In genomic region chr6:10837997-10838793, GRCh38 we compare ENCODE assay signal across 8 cellular contexts. TPM values are rescaled to one million over a fixed set of nuclear protein-coding genes. Genes with fewer than 3 reads are reported as not detected.
A peak's percentile ranks its signal among the peaks of the same experiment; 100 is the strongest.
DNase-seq lines count a peak whose midpoint lies in the region; ATAC-seq and TF ChIP-seq lines count a peak whose summit lies in the region.

MAK (minus strand) TSS chr6:10838539; CDS start chr6:10830648, 7,891 bp downstream.

- peak within 1 kb of the TSS; percentile 77 for H3K4me3 Mint-ChIP-seq in activated T-helper 2 cell treated with anti-CD3 and anti-CD28 coated beads, Interferon-gamma antibody, Interleukin-2, Interleukin-4, amounts not matched to agents 10 μg/mL and 5 μg/mL and 100 μg/mL, durations not matched to agents 14 hours and 24 hours and 36 hours (ENCODE audit: low read depth)
- H3K4me3 Mint-ChIP-seq in nephron progenitor cell = peak within 1 kb of the TSS; percentile 87

- peaks cover 21% of the 10 kb centered on the region for H3K4me1 Mint-ChIP-seq in activated T-helper 2 cell treated with anti-CD3 and anti-CD28 coated beads, Interferon-gamma antibody, Interleukin-2, Interleukin-4, amounts not matched to agents 10 μg/mL and 5 μg/mL and 100 μg/mL, durations not matched to agents 14 hours and 24 hours and 36 hours (ENCODE audit: low read depth)
- peaks cover 21% of the 10 kb centered on the region for H3K4me1 Mint-ChIP-seq in nephron progenitor cell

- H3F3A ChIP-seq in DOHH2 (ENCODE audit: control insufficient read depth, insufficient read depth) = 0 out of 2 replicates have a peak, but pooled peaks cover 2% of the 10 kb centered on the region
- H3F3A ChIP-seq in GM23248 (ENCODE audit: insufficient read depth) = no peaks in the 10 kb centered on the region

- intact Hi-C loops in activated T-helper 2 cell treated with anti-CD3 and anti-CD28 coated beads, Interferon-gamma antibody, Interleukin-2, Interleukin-4, amounts not matched to agents 10 μg/mL and 5 μg/mL and 100 μg/mL, durations not matched to agents 14 hours and 24 hours and 36 hours (cut with micrococcal nuclease) = loop anchor here (1.0 to 5.0 kb wide), 7 partner anchors 43 to 433 kb away; partner anchors contain the start of genes C6orf52, PAK1IP1, SMIM13 and TMEM14B

- H3K9me3 ChIP-seq in DOHH2 (ENCODE audit: control insufficient read depth, insufficient read depth, low read length) = no peaks in the 10 kb centered on the region
- no peaks in the 10 kb centered on the region for H3K9me3 ChIP-seq in GM23248 (ENCODE audit: low read depth)

- peak within 1 kb of the TSS; percentile 73 for H3K4me3 ChIP-seq in DOHH2 (ENCODE audit: low read length)
- H3K4me3 ChIP-seq in GM23248 = peak within 1 kb of the TSS; percentile 74
- H3K4me3 ChIP-seq in fibroblast of the aortic adventitia (ENCODE audit: low read depth, low read length) = peak within 1 kb of the TSS; percentile 70

- peak within 1 kb of the TSS; percentile 85 for H3K4me2 ChIP-seq in DOHH2 (ENCODE audit: low read length)
- H3K4me2 ChIP-seq in GM23248 (ENCODE audit: unreplicated experiment) = peak within 1 kb of the TSS; percentile 80

- H3K27me3 ChIP-seq in DOHH2 (ENCODE audit: control insufficient read depth, low read length) (peaks cover 41% of the 10 kb centered on the region), GM23248 (replicated peaks; ENCODE audit: insufficient read depth) (peaks cover 30% of the 10 kb centered on the region)

- H4K20me1 ChIP-seq in DOHH2 (ENCODE audit: control insufficient read depth, insufficient read depth, low read depth, low read length) (no peaks in the 10 kb centered on the region), GM23248 (ENCODE audit: insufficient read depth) (no peaks in the 10 kb centered on the region)

- H3K36me3 ChIP-seq in DOHH2 (ENCODE audit: control insufficient read depth, low read length) = no peaks in the 10 kb centered on the region
- no peaks in the 10 kb centered on the region for H3K36me3 ChIP-seq in GM23248 (ENCODE audit: low read depth)

- peak within 1 kb of the TSS; percentile 64 for H3K9ac ChIP-seq in GM23248

- no peaks in the 10 kb centered on the region for H3K9me3 Mint-ChIP-seq in activated T-helper 2 cell treated with anti-CD3 and anti-CD28 coated beads, Interferon-gamma antibody, Interleukin-2, Interleukin-4, amounts not matched to agents 10 μg/mL and 5 μg/mL and 100 μg/mL, durations not matched to agents 14 hours and 24 hours and 36 hours
- H3K9me3 Mint-ChIP-seq in nephron progenitor cell = peaks cover 25% of the 10 kb centered on the region

- WGBS in GM23248 (ENCODE audit: low coverage in 1 of 2, low lambda C conversion rate in 2 of 2, missing lambda C conversion rate in 2 of 2), 2 experiments = 0 to 1% methylated on average over 39 to 51 of the region's 53 CpGs

- in situ Hi-C loops in GM23248 (cut with MboI) = no loop called here

- peak; percentile 85 for ATAC-seq in stimulated activated naive CD8-positive, alpha-beta T cell treated with anti-CD3 and anti-CD28 coated beads, Interleukin-15, Interleukin-2, amounts not matched to agents 100 U/mL and 50 U/mL, for 24 hours

- H3K4me1 ChIP-seq in DOHH2 (ENCODE audit: control insufficient read depth, low read length) (peaks cover 25% of the 10 kb centered on the region), GM23248 (ENCODE audit: insufficient read depth) (no peaks in the 10 kb centered on the region)

- peaks cover 25% of the 10 kb centered on the region for H3K27me3 Mint-ChIP-seq in activated T-helper 2 cell treated with anti-CD3 and anti-CD28 coated beads, Interferon-gamma antibody, Interleukin-2, Interleukin-4, amounts not matched to agents 10 μg/mL and 5 μg/mL and 100 μg/mL, durations not matched to agents 14 hours and 24 hours and 36 hours (ENCODE audit: low read depth)
- H3K27me3 Mint-ChIP-seq in nephron progenitor cell (ENCODE audit: low read depth, poor library complexity) = peaks cover 37% of the 10 kb centered on the region

- TF ChIP-seq CTCF in DOHH2 (IDR thresholded peaks at IDR 0.05; ENCODE audit: low read depth, low read length, poor library complexity, severe bottlenecking) = no peak
- TF ChIP-seq CTCF in fibroblast of the aortic adventitia (IDR thresholded peaks at IDR 0.05; ENCODE audit: insufficient read depth, low read length) = no peak
- no peak for TF ChIP-seq CTCF in nephron progenitor cell (IDR thresholded peaks at IDR 0.05)

- peak within 1 kb of the TSS; percentile 80 for H2AFZ ChIP-seq in GM23248

- H3K27ac Mint-ChIP-seq in activated T-helper 2 cell treated with anti-CD3 and anti-CD28 coated beads, Interferon-gamma antibody, Interleukin-2, Interleukin-4, amounts not matched to agents 10 μg/mL and 5 μg/mL and 100 μg/mL, durations not matched to agents 14 hours and 24 hours and 36 hours = peak within 1 kb of the TSS; percentile 98
- H3K27ac Mint-ChIP-seq in nephron progenitor cell = peak within 1 kb of the TSS; percentile 97

- no peak within 1 kb of the TSS for H3K27ac ChIP-seq in DOHH2 (ENCODE audit: low read depth, low read length)
- no peak within 1 kb of the TSS for H3K27ac ChIP-seq in GM23248

- DNase-seq in GM23248 = peak; percentile 82
- peak; percentile 67 to 73 for DNase-seq in Kasumi-1 (lab: John Stamatoyannopoulos, UW)
- DNase-seq in RPMI8226 = peak; percentile 96
- peak; percentile 86 for DNase-seq in activated T-helper 2 cell treated with anti-CD3 and anti-CD28 coated beads, Interferon-gamma antibody, Interleukin-2, Interleukin-4, amounts not matched to agents 10 μg/mL and 5 μg/mL and 100 μg/mL, durations not matched to agents 14 hours and 24 hours and 36 hours (ENCODE audit: low spot score)
- peak; percentile 47 for DNase-seq in fibroblast of the aortic adventitia (ENCODE audit: low read depth)
- peak; percentile 90 for DNase-seq in nephron progenitor cell
- DNase-seq in stimulated activated naive CD8-positive, alpha-beta T cell treated with anti-CD3 and anti-CD28 coated beads, Interleukin-15, Interleukin-2, amounts not matched to agents 100 U/mL and 50 U/mL, for 24 hours = peak; percentile 87

- H3K79me2 ChIP-seq in DOHH2 (ENCODE audit: control insufficient read depth, low read length) (no peaks in the 10 kb centered on the region), GM23248 (ENCODE audit: insufficient read depth) (no peaks in the 10 kb centered on the region)

- peaks cover 2% of the 10 kb centered on the region for H3K36me3 Mint-ChIP-seq in activated T-helper 2 cell treated with anti-CD3 and anti-CD28 coated beads, Interferon-gamma antibody, Interleukin-2, Interleukin-4, amounts not matched to agents 10 μg/mL and 5 μg/mL and 100 μg/mL, durations not matched to agents 14 hours and 24 hours and 36 hours (ENCODE audit: low read depth)
- peaks cover 18% of the 10 kb centered on the region for H3K36me3 Mint-ChIP-seq in nephron progenitor cell (ENCODE audit: low read depth)

- no peaks in the 10 kb centered on the region for H3K9me2 ChIP-seq in DOHH2 (replicated peaks; ENCODE audit: control insufficient read depth, low read length)
- no peaks in the 10 kb centered on the region for H3K9me2 ChIP-seq in GM23248 (ENCODE audit: insufficient read depth)

RNA-seq across cellular contexts. Expression of gene MAK, which starts in this region (rescaled TPM):
- not detected in 2 replicates for total RNA-seq in GM23248 (2014; rRNA removed; shearing (Covaris generic))
- polyA plus RNA-seq in GM23248 (2016; fragmentation: Nextera tagmentation; extraction: Ambion mirVana) = 0.09 and 0.14 TPM in 2 replicates
- total RNA-seq in activated T-helper 2 cell treated with anti-CD3 and anti-CD28 coated beads, Interferon-gamma antibody, Interleukin-2, Interleukin-4, amounts not matched to agents 10 μg/mL and 5 μg/mL and 100 μg/mL, durations not matched to agents 14 hours and 24 hours and 36 hours = 0.41 and 0.71 TPM in 2 replicates
- total RNA-seq in fibroblast of the aortic adventitia (ENCODE audit: low replicate concordance) = under 0.01 TPM in 1 of 2 replicates, not detected in the other

Comparison
In these comparisons a context has a peak if more than half of its experiments do, and no peak if none do; other contexts are left out.
1. Peak in DNase-seq, H3K4me3 ChIP-seq, H3K9ac ChIP-seq and H3K4me2 ChIP-seq in GM23248; RNA of the gene not detected or under 1 TPM.
2. Peak in DNase-seq in activated T-helper 2 cell treated with anti-CD3 and anti-CD28 coated beads, Interferon-gamma antibody, Interleukin-2, Interleukin-4, amounts not matched to agents 10 μg/mL and 5 μg/mL and 100 μg/mL, durations not matched to agents 14 hours and 24 hours and 36 hours; RNA of the gene not detected or under 1 TPM.
3. Peak in DNase-seq and H3K4me3 ChIP-seq in fibroblast of the aortic adventitia; RNA of the gene not detected or under 1 TPM.